Comparison of ENCODE assay signal across 1 cellular context in the genomic region with DNA sequence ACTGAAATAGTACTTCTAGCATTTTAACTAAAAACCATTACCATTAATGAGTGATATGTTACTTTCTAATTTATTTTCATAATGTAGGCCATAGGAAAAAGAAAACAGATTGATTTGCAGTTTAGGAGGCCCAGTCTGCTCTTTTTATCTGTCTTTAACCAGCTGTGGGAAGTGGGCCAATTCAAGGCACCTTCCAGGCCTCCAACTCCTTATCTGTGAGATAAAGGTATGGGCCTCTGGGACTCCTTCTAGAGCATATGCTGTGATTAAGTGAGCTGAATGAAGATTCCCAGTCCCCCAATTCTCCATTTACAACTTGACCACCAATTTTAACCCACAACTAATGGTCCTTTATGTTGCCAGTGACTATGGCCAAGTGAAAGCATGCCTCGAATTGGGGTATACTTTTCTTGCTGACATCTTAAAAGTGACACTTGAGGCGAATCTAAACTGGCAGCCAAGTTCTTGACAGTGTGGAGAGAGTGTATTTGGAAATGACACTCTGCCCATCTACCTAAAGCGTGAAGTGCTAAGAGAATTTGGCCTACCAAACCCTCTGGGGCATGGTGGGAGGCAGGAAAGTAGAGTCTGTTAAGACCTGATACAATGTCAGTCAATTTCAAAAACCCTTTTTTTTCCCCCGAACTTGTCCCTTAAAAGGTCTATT.
TF ChIP-seq lines count a peak whose summit lies in the region.

No MANE protein-coding gene starts in this region.

TF ChIP-seq in GM12878, 131 proteins besides CTCF, POLR2A, EP300 and RAD21:
- TF ChIP-seq NR2F1 (conservative IDR thresholded peaks at IDR 0.05) (no peak), EGR1 (IDR thresholded peaks at IDR 0.05; ENCODE audit: borderline replicate concordance in 1 of 2, low read depth in 2 of 2, low read length in 2 of 2) (no peak), FOXM1 (IDR thresholded peaks at IDR 0.05; ENCODE audit: low read depth, low read length) (no peak), E2F8 (IDR thresholded peaks at IDR 0.05; ENCODE audit: low read depth, partially characterized antibody) (no peak), NR2C1 (IDR thresholded peaks at IDR 0.05) (no peak), IKZF2 (IDR thresholded peaks at IDR 0.05) (no peak), POLR2AphosphoS2 (IDR thresholded peaks at IDR 0.05; ENCODE audit: low read depth, low read length) (no peak), BHLHE40 (IDR thresholded peaks at IDR 0.05; ENCODE audit: borderline replicate concordance in 1 of 2, low read depth in 2 of 2, low read length in 1 of 2) (no peak), ATF7 (IDR thresholded peaks at IDR 0.05; ENCODE audit: low read depth) (no peak), MAX (IDR thresholded peaks at IDR 0.05; ENCODE audit: low read depth, low read length) (no peak), MEF2A (IDR thresholded peaks at IDR 0.05; ENCODE audit: insufficient read depth, low read depth, low read length) (no peak)
- TF ChIP-seq, protein P1, sequence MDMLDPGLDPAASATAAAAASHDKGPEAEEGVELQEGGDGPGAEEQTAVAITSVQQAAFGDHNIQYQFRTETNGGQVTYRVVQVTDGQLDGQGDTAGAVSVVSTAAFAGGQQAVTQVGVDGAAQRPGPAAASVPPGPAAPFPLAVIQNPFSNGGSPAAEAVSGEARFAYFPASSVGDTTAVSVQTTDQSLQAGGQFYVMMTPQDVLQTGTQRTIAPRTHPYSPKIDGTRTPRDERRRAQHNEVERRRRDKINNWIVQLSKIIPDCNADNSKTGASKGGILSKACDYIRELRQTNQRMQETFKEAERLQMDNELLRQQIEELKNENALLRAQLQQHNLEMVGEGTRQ (IDR thresholded peaks at IDR 0.05; ENCODE audit: borderline replicate concordance, low read depth, low read length): no peak
